Comparison of ENCODE assay signal across 9 cellular contexts in the genomic region with DNA sequence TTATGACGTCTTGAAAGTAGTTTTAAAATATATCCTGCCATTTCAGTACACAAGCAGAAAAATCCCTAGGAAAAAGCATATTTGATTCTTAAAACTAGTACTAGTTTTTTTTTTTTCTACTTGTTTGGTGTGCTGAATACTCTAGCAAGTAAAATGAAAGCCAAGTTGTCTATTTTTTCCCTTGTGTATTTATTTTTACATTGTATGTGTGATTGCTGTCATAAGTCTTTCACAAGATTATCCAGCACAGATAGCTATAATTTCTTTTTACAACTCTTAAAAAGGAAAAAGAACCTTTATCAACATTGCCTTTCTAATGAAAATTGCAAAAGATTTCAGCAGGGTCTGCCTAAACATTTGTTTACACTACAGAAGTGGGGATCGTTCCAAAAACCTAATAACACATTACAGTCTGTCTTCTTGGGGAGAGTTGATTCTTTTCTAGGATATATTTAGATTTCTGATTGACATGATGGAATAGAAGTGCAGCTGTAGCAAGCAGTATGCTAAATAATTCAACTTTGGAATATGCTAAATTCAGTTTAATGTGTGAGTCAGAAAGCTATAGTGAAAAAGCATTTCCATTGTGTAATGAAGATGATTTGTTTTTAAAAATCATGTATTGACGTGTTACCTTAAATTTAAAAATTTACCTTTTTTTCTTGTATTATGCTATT. TPM values are rescaled to one million over a fixed set of nuclear protein-coding genes. Genes with fewer than 3 reads are reported as not detected.
DNase-seq lines count a peak whose midpoint lies in the region; ATAC-seq and TF ChIP-seq lines count a peak whose summit lies in the region.
"Had no signal": no experiment of that assay in that cellular context is flagged by ENCODE, and none has a peak within 500 bp of the region (broad histone marks: within the 10 kb centered on the region; RNA-seq: fewer than 3 reads in every experiment).

No MANE protein-coding gene starts in this region.

- H3K9me3 ChIP-seq in WERI-Rb-1 (ENCODE audit: severe bottlenecking) (no peaks in the 10 kb centered on the region), gastroesophageal sphincter (no peaks in the 10 kb centered on the region), spleen (no peaks in the 10 kb centered on the region)

- TF ChIP-seq CTCF in WERI-Rb-1 (IDR thresholded peaks at IDR 0.05; ENCODE audit: low read depth, low read length) (no peak), gastroesophageal sphincter (IDR thresholded peaks at IDR 0.05) (no peak), spleen (IDR thresholded peaks at IDR 0.05 in 8 of 11, conservative IDR thresholded peaks at IDR 0.05 in 3 of 11) (no peak)

- no peak for TF ChIP-seq EP300 in gastroesophageal sphincter (IDR thresholded peaks at IDR 0.05)

- peak overlapping the region; percentile 76 for H3K4me3 ChIP-seq in WERI-Rb-1 (ENCODE audit: low read depth, low read length)
- H3K4me3 ChIP-seq in gastroesophageal sphincter, result peak overlapping the region; percentile 77 to 84
- peak overlapping the region; percentile 76 to 99 (median 97) for H3K4me3 ChIP-seq in spleen

- H3K27ac ChIP-seq in WERI-Rb-1 (no peak overlapping the region), gastroesophageal sphincter (peak overlapping the region in 1 of 4 donors; percentile 92), spleen (peak overlapping the region in 2 of 8 donors; percentile 91 to 96)

- intact Hi-C loops in spleen (cut with DNase I; ENCODE audit: low total_unique reads), result no loop called here

- DNase-seq in NCI-H1694 (lab: John Stamatoyannopoulos, UW) (peak; percentile 6), NCI-H1694 treated with DMSO at 0.1 percent for 48 hours (lab: John Stamatoyannopoulos, UW) (no peak), WERI-Rb-1 (no peak), spleen (no peak), A172 (ENCODE audit: low spot score) (no peak)
- DNase-seq: stimulated activated CD4-positive, alpha-beta T cell treated with anti-CD3 and anti-CD28 coated beads, Interleukin-4, amount 100 ng/mL, for 1 hour had no signal

- H3K4me1 ChIP-seq in gastroesophageal sphincter, result peaks cover 0 to 82% (median 15%) of the 10 kb centered on the region in 3 donors
- H3K4me1 ChIP-seq in spleen, result peaks cover 47 to 87% (median 71%) of the 10 kb centered on the region in 6 donors

- ATAC-seq in gastroesophageal sphincter, result no peak
- ATAC-seq in HG03354 (IDR thresholded peaks at IDR 0.05; ENCODE audit: poor library complexity, severe bottlenecking, unreplicated experiment), result no peak
- no peak for ATAC-seq in GM21619 (IDR thresholded peaks at IDR 0.05; ENCODE audit: unreplicated experiment)

- peaks cover 31% of the 10 kb centered on the region for H3K36me3 ChIP-seq in WERI-Rb-1
- H3K36me3 ChIP-seq in gastroesophageal sphincter, result no peaks in the 10 kb centered on the region
- H3K36me3 ChIP-seq in spleen, result peaks cover 0 to 16% (median 2%) of the 10 kb centered on the region in 6 donors

- 11 to 19% methylated on average over 3 of the region's 3 CpGs for WGBS in gastroesophageal sphincter (ENCODE audit: low coverage in 1 of 2), 2 donors
- WGBS in spleen, 5 donors, result 20 to 26% (median 25%) methylated on average over 3 of the region's 3 CpGs

- H3K27me3 ChIP-seq in WERI-Rb-1 (ENCODE audit: insufficient read depth, low read depth, severe bottlenecking) (no peaks in the 10 kb centered on the region), gastroesophageal sphincter (no peaks in the 10 kb centered on the region), spleen (replicated peaks in 1 of 7) (no peaks in the 10 kb centered on the region)

- TF ChIP-seq POLR2A in gastroesophageal sphincter (IDR thresholded peaks at IDR 0.05), result no peak
- TF ChIP-seq POLR2A in spleen (IDR thresholded peaks at IDR 0.05), result no peak

RNA-seq across cellular contexts. Expression of gene DR1, which starts 2.5 kb away (rescaled TPM):
- total RNA-seq in gastroesophageal sphincter (10 to 100 TPM; 35.0 to 38.6 (median 35.3) TPM), spleen (10 to 100 TPM; 42.6 to 62.5 (median 53.5) TPM)
- polyA plus RNA-seq in spleen, result 10 to 100 TPM in 2 of 3 donors, 1 to 10 TPM in 1; 8.3 to 16.2 (median 13.5) TPM
- 31.6 and 33.0 TPM in 2 replicates for total RNA-seq in A172 (2014; rRNA removed; shearing (Covaris generic))
